Comparison of ENCODE assay signal across 1 cellular context in genomic region chr7:129144095-129144833, GRCh38.
TF ChIP-seq lines count a peak whose summit lies in the region.

A gene with protein sequence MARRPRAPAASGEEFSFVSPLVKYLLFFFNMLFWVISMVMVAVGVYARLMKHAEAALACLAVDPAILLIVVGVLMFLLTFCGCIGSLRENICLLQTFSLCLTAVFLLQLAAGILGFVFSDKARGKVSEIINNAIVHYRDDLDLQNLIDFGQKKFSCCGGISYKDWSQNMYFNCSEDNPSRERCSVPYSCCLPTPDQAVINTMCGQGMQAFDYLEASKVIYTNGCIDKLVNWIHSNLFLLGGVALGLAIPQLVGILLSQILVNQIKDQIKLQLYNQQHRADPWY (plus strand): TSS chr7:129144707. CDS start chr7:129144981, 274 bp downstream.

TF ChIP-seq in HepG2, 621 proteins besides CTCF, POLR2A, EP300 and RAD21 (continued from another document and continues in another):
- TF ChIP-seq, protein P1, sequence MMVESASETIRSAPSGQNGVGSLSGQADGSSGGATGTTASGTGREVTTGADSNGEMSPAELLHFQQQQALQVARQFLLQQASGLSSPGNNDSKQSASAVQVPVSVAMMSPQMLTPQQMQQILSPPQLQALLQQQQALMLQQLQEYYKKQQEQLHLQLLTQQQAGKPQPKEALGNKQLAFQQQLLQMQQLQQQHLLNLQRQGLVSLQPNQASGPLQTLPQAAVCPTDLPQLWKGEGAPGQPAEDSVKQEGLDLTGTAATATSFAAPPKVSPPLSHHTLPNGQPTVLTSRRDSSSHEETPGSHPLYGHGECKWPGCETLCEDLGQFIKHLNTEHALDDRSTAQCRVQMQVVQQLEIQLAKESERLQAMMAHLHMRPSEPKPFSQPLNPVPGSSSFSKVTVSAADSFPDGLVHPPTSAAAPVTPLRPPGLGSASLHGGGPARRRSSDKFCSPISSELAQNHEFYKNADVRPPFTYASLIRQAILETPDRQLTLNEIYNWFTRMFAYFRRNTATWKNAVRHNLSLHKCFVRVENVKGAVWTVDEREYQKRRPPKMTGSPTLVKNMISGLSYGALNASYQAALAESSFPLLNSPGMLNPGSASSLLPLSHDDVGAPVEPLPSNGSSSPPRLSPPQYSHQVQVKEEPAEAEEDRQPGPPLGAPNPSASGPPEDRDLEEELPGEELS (CRISPR knock-in tag; IDR thresholded peaks at IDR 0.05), result peak; percentile 55; the same call in 1 of the 2 replicates
- TF ChIP-seq MED1 (CRISPR knock-in tag; IDR thresholded peaks at IDR 0.05), result peak; percentile 5; the same call in 1 of the 2 replicates
- TF ChIP-seq KDM2A (CRISPR knock-in tag; IDR thresholded peaks at IDR 0.05; ENCODE audit: borderline replicate concordance, low read depth), result peak; percentile 54
- TF ChIP-seq MTF2 (CRISPR knock-in tag; IDR thresholded peaks at IDR 0.05; ENCODE audit: borderline replicate concordance), result 0 out of 2 replicates have a peak, but pooled peaks have one; percentile 30
- TF ChIP-seq KDM5B (CRISPR knock-in tag; IDR thresholded peaks at IDR 0.05; ENCODE audit: borderline replicate concordance), result peak; percentile 49; the same call in 1 of the 2 replicates
- no peak for TF ChIP-seq SOX6 (IDR thresholded peaks at IDR 0.05)
- peak; percentile 31; the same call in 1 of the 2 replicates for TF ChIP-seq SOX6 (CRISPR knock-in tag; IDR thresholded peaks at IDR 0.05)
- peak; percentile 42; the same call in 1 of the 2 replicates for TF ChIP-seq ZFY (CRISPR knock-in tag; IDR thresholded peaks at IDR 0.05)
- 0 out of 2 replicates have a peak, but pooled peaks have one; percentile 19 for TF ChIP-seq YEATS4 (CRISPR knock-in tag; IDR thresholded peaks at IDR 0.05; ENCODE audit: borderline replicate concordance)
- peak; percentile 44; the same call in 1 of the 2 replicates for TF ChIP-seq SAP130 (CRISPR knock-in tag; IDR thresholded peaks at IDR 0.05; ENCODE audit: low read depth)
- peak; percentile 19; the same call in 1 of the 3 replicates for TF ChIP-seq MXI1 (IDR thresholded peaks at IDR 0.05; ENCODE audit: borderline replicate concordance, low read depth, low read length)
- TF ChIP-seq ZNF562 (CRISPR knock-in tag; IDR thresholded peaks at IDR 0.05; ENCODE audit: borderline replicate concordance), result no peak
- TF ChIP-seq ZNF687 (CRISPR knock-in tag; IDR thresholded peaks at IDR 0.05), result peak; percentile 54
- TF ChIP-seq ZNF414 (CRISPR knock-in tag; IDR thresholded peaks at IDR 0.05), result no peak
- TF ChIP-seq GZF1 (CRISPR knock-in tag; IDR thresholded peaks at IDR 0.05), result 0 out of 2 replicates have a peak, but pooled peaks have one; percentile 41
- TF ChIP-seq, protein P2, sequence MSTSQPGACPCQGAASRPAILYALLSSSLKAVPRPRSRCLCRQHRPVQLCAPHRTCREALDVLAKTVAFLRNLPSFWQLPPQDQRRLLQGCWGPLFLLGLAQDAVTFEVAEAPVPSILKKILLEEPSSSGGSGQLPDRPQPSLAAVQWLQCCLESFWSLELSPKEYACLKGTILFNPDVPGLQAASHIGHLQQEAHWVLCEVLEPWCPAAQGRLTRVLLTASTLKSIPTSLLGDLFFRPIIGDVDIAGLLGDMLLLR (CRISPR knock-in tag; IDR thresholded peaks at IDR 0.05), result 0 out of 2 replicates have a peak, but pooled peaks have one; percentile 18
- 0 out of 2 replicates have a peak, but pooled peaks have one; percentile 53 for TF ChIP-seq ZNF704 (CRISPR knock-in tag; IDR thresholded peaks at IDR 0.05; ENCODE audit: borderline replicate concordance)
- peak; percentile 87 for TF ChIP-seq CEBPG (CRISPR knock-in tag; IDR thresholded peaks at IDR 0.05)
- TF ChIP-seq PITX1 (CRISPR knock-in tag; IDR thresholded peaks at IDR 0.05), result peak; percentile 68; the same call in 1 of the 2 replicates
- TF ChIP-seq BRD4 (CRISPR knock-in tag; IDR thresholded peaks at IDR 0.05), result no peak
- 0 out of 2 replicates have a peak, but pooled peaks have one; percentile 47 for TF ChIP-seq HINFP (CRISPR knock-in tag; IDR thresholded peaks at IDR 0.05; ENCODE audit: low read depth)
- TF ChIP-seq FOXP1 (IDR thresholded peaks at IDR 0.05), result no peak
- TF ChIP-seq FOXP1 (CRISPR knock-in tag; IDR thresholded peaks at IDR 0.05), result peak; percentile 56
- peak; percentile 34; the same call in 1 of the 2 replicates for TF ChIP-seq HDAC2 (CRISPR knock-in tag; IDR thresholded peaks at IDR 0.05)
- no peak for TF ChIP-seq GPBP1L1 (CRISPR knock-in tag; IDR thresholded peaks at IDR 0.05)
- TF ChIP-seq CCDC6 (CRISPR knock-in tag; IDR thresholded peaks at IDR 0.05), result 0 out of 2 replicates have a peak, but pooled peaks have one; percentile 38
- TF ChIP-seq ZNF576 (CRISPR knock-in tag; IDR thresholded peaks at IDR 0.05), result no peak
- peak; percentile 44; the same call in 1 of the 2 replicates for TF ChIP-seq TFDP1 (CRISPR knock-in tag; IDR thresholded peaks at IDR 0.05; ENCODE audit: borderline replicate concordance)
- TF ChIP-seq FOXA1 (IDR thresholded peaks at IDR 0.05), result no peak
- TF ChIP-seq FOXA1 (CRISPR knock-in tag; IDR thresholded peaks at IDR 0.05), result peak; percentile 86
- no peak for TF ChIP-seq SRSF4 (IDR thresholded peaks at IDR 0.05; ENCODE audit: low read depth, low read length, poor library complexity, severe bottlenecking)
- TF ChIP-seq ZBTB20 (CRISPR knock-in tag; IDR thresholded peaks at IDR 0.05; ENCODE audit: borderline replicate concordance, low read depth), result peak; percentile 51; the same call in 1 of the 2 replicates
- TF ChIP-seq SOX13 (IDR thresholded peaks at IDR 0.05), result no peak
- 0 out of 4 replicates have a peak, but pooled peaks of 1 of the 2 experiments have one; percentile 9 for TF ChIP-seq SOX13 (CRISPR knock-in tag; conservative IDR thresholded peaks at IDR 0.05 in 1 of 2, IDR thresholded peaks at IDR 0.05 in 1 of 2)
- peak; percentile 53; the same call in 1 of the 2 replicates for TF ChIP-seq YEATS2 (CRISPR knock-in tag; IDR thresholded peaks at IDR 0.05; ENCODE audit: borderline replicate concordance)
- TF ChIP-seq ZNF124 (CRISPR knock-in tag; IDR thresholded peaks at IDR 0.05), result 0 out of 2 replicates have a peak, but pooled peaks have one; percentile 27
- TF ChIP-seq FOSL2 (CRISPR knock-in tag; IDR thresholded peaks at IDR 0.05), result no peak
- 0 out of 2 replicates have a peak, but pooled peaks have one; percentile 30 for TF ChIP-seq ZNF501 (CRISPR knock-in tag; IDR thresholded peaks at IDR 0.05)
- TF ChIP-seq SALL1 (CRISPR knock-in tag; IDR thresholded peaks at IDR 0.05), result 0 out of 2 replicates have a peak, but pooled peaks have one; percentile 19
- peak; percentile 88 for TF ChIP-seq NFYB (CRISPR knock-in tag; IDR thresholded peaks at IDR 0.05)
- peak; percentile 60 for TF ChIP-seq ZMYM3 (CRISPR knock-in tag; IDR thresholded peaks at IDR 0.05)
- no peak for TF ChIP-seq ZNF780A (CRISPR knock-in tag; IDR thresholded peaks at IDR 0.05)
- TF ChIP-seq, protein P3, sequence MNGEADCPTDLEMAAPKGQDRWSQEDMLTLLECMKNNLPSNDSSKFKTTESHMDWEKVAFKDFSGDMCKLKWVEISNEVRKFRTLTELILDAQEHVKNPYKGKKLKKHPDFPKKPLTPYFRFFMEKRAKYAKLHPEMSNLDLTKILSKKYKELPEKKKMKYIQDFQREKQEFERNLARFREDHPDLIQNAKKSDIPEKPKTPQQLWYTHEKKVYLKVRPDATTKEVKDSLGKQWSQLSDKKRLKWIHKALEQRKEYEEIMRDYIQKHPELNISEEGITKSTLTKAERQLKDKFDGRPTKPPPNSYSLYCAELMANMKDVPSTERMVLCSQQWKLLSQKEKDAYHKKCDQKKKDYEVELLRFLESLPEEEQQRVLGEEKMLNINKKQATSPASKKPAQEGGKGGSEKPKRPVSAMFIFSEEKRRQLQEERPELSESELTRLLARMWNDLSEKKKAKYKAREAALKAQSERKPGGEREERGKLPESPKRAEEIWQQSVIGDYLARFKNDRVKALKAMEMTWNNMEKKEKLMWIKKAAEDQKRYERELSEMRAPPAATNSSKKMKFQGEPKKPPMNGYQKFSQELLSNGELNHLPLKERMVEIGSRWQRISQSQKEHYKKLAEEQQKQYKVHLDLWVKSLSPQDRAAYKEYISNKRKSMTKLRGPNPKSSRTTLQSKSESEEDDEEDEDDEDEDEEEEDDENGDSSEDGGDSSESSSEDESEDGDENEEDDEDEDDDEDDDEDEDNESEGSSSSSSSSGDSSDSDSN (CRISPR knock-in tag; IDR thresholded peaks at IDR 0.05), result peak; percentile 19; the same call in 1 of the 2 replicates
- no peak for TF ChIP-seq CENPX (CRISPR knock-in tag; IDR thresholded peaks at IDR 0.05)
- TF ChIP-seq MEF2D (CRISPR knock-in tag; IDR thresholded peaks at IDR 0.05), result peak; percentile 54; the same call in 1 of the 2 replicates
- TF ChIP-seq ZBTB26 (CRISPR knock-in tag; IDR thresholded peaks at IDR 0.05; ENCODE audit: borderline replicate concordance), result 0 out of 2 replicates have a peak, but pooled peaks have one; percentile 44
